21 cellular contexts compared by ENCODE assay signal in the genomic region with DNA sequence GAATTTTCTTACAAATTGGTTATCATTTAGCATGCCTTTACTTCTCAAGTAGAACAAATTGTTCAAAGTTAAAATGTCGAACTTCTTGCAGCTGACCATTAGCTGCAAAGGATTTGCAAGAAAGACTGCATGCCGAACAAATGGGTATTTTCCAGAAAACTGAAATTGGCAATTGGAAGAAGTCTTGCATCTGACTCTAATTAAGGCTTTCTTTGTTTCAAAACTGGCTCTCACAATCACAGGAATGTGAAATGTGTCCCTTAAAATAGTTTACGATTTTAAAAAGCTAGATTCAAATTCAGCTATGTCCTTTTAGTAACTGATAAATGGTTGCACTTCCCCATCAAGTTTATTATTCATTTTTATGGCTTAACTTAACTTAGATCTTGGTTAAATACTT.
DNase-seq lines count a peak whose midpoint lies in the region; ATAC-seq and TF ChIP-seq lines count a peak whose summit lies in the region.
"Had no signal": no experiment of that assay in that cellular context is flagged by ENCODE, and none has a peak within 500 bp of the region (broad histone marks: within the 10 kb centered on the region; RNA-seq: fewer than 3 reads in every experiment).

No MANE protein-coding gene starts in this region.

- peak overlapping the region; percentile 11 for H2AFZ ChIP-seq in mammary epithelial cell (ENCODE audit: low read depth, low read length)

- intact Hi-C loops in mammary epithelial cell (cut with micrococcal nuclease) (no loop called here), upper lobe of right lung (cut with DNase I) (no loop called here)

- H3K27me3 Mint-ChIP-seq in HFFc6 (ENCODE audit: insufficient read depth) = no peaks in the 10 kb centered on the region
- H3K27me3 Mint-ChIP-seq: IgD-negative memory B cell had no signal

- H3K79me2 ChIP-seq in mammary epithelial cell (ENCODE audit: insufficient read depth, low read length) = no peaks in the 10 kb centered on the region

- H3K4me3 ChIP-seq in mammary epithelial cell (replicated peaks in 1 of 3; ENCODE audit: insufficient read depth in 1 of 3, low read depth in 2 of 3, low read length in 3 of 3) (no peak overlapping the region), fibroblast of the aortic adventitia (ENCODE audit: low read depth, low read length) (no peak overlapping the region), upper lobe of right lung (no peak overlapping the region)
- H3K4me3 ChIP-seq: SK-N-MC had no signal

- no peaks in the 10 kb centered on the region for H3K36me3 Mint-ChIP-seq in HFFc6 (ENCODE audit: low read depth)
- H3K36me3 Mint-ChIP-seq: IgD-negative memory B cell had no signal

- in situ Hi-C loops in mammary epithelial cell (cut with MboI; ENCODE audit: low sequenced_read_pairs in 2 of 2) = no loop called here

- H3K9me3 Mint-ChIP-seq in HFFc6 = no peaks in the 10 kb centered on the region
- H3K9me3 Mint-ChIP-seq: IgD-negative memory B cell had no signal

- no peak overlapping the region for H3K27ac Mint-ChIP-seq in HFFc6
- H3K27ac Mint-ChIP-seq: IgD-negative memory B cell had no signal

- H3K4me1 ChIP-seq in mammary epithelial cell (ENCODE audit: insufficient read depth, low read length) (peaks cover 6% of the 10 kb centered on the region), upper lobe of right lung (no peaks in the 10 kb centered on the region)

- H3K4me3 Mint-ChIP-seq in HFFc6 = no peak overlapping the region
- H3K4me3 Mint-ChIP-seq: IgD-negative memory B cell had no signal

- peaks cover 11% of the 10 kb centered on the region; the same call in 1 of the 2 replicates for H3K4me1 Mint-ChIP-seq in HFFc6 (ENCODE audit: low read depth)
- H3K4me1 Mint-ChIP-seq: IgD-negative memory B cell had no signal

- H3K27ac ChIP-seq in mammary epithelial cell (ENCODE audit: insufficient read depth, low read depth, low read length) (no peak overlapping the region), upper lobe of right lung (no peak overlapping the region)
- H3K27ac ChIP-seq: C4-2B, SK-N-MC had no signal

- no peak for TF ChIP-seq CTCF in mammary epithelial cell (conservative IDR thresholded peaks at IDR 0.05 in 1 of 2, IDR thresholded peaks at IDR 0.05 in 1 of 2; ENCODE audit: extremely low read depth in 1 of 2, insufficient read depth in 1 of 2, low read depth in 1 of 2, low read length in 2 of 2)
- no peak for TF ChIP-seq CTCF in fibroblast of the aortic adventitia (IDR thresholded peaks at IDR 0.05; ENCODE audit: insufficient read depth, low read length)
- no peak for TF ChIP-seq CTCF in upper lobe of right lung (IDR thresholded peaks at IDR 0.05)
- TF ChIP-seq CTCF in HFFc6 (IDR thresholded peaks at IDR 0.05) = no peak

- DNase-seq in AG08395 (ENCODE audit: low spot score) = peak; percentile 29
- DNase-seq in GM03348 (ENCODE audit: low spot score) = peak; percentile 59
- DNase-seq in mammary epithelial cell = no peak
- DNase-seq in fibroblast of the aortic adventitia (ENCODE audit: low read depth) = peak; percentile 79
- DNase-seq in upper lobe of right lung = no peak
- DNase-seq in HFFc6 = no peak
- DNase-seq in NCI-H82 treated with DMSO at 0.1 percent for 48 hours (lab: John Stamatoyannopoulos, UW; ENCODE audit: unreplicated experiment) = no peak
- DNase-seq: 8988T, Kasumi-1, MM.1S, NCI-H1092 treated with DMSO at 0.1 percent for 48 hours, NCI-H146, NCI-H2081, NCI-H510A, NCI-H774, SHP77 had no signal

- H3K27me3 ChIP-seq in mammary epithelial cell (ENCODE audit: insufficient read depth, low read length) = no peaks in the 10 kb centered on the region
- no peaks in the 10 kb centered on the region for H3K27me3 ChIP-seq in upper lobe of right lung

- WGBS in mammary epithelial cell (ENCODE audit: low coverage, missing lambda C conversion rate) = 23% methylated on average over 3 of the region's 3 CpGs

- dilution Hi-C loops in mammary epithelial cell (cut with HindIII; ENCODE audit: low sequenced_read_pairs) = no loop called here

- no TSS peak for BruUV-seq in mammary epithelial cell (replicated peaks; lab: Mats Ljungman, UMichigan)

- no peak overlapping the region for H3K4me2 ChIP-seq in mammary epithelial cell (ENCODE audit: insufficient read depth, low read depth, low read length)

- H3K36me3 ChIP-seq in mammary epithelial cell (ENCODE audit: insufficient read depth, low read length) = no peaks in the 10 kb centered on the region
- H3K36me3 ChIP-seq in upper lobe of right lung = no peaks in the 10 kb centered on the region

- H3K9ac ChIP-seq in mammary epithelial cell (ENCODE audit: insufficient read depth, low read length) = no peak overlapping the region

- no peaks in the 10 kb centered on the region for H3K9me3 ChIP-seq in mammary epithelial cell (replicated peaks; ENCODE audit: insufficient read depth, low read length)
- H3K9me3 ChIP-seq in upper lobe of right lung = no peaks in the 10 kb centered on the region

- CTCF ChIA-PET in mammary epithelial cell (lab: Charles Lee; ENCODE audit: low non-redundant PET) = interaction anchor here (0.7 kb wide), 1 partner anchor 198 kb away, joined by 5 read pairs; no protein-coding TSS in a partner anchor

- ATAC-seq in upper lobe of right lung (no peak), GM18861 (IDR thresholded peaks at IDR 0.05; ENCODE audit: unreplicated experiment) (no peak)
- ATAC-seq: HCT116 had no signal

- H4K20me1 ChIP-seq in mammary epithelial cell (ENCODE audit: insufficient read depth, low read length) = no peaks in the 10 kb centered on the region

Comparison
In these comparisons a context has a peak if more than half of its experiments do, and no peak if none do; other contexts are left out.
1. DNase-seq: peak in AG08395 (single experiment), GM03348 (single experiment) and fibroblast of the aortic adventitia (single experiment); none in mammary epithelial cell (single experiment), upper lobe of right lung (single experiment), HFFc6 (single experiment) and NCI-H82 treated with DMSO at 0.1 percent for 48 hours (single experiment).